Comparison of ENCODE assay signal across 15 cellular contexts in genomic region chr9:23524607-23525155, GRCh38.
DNase-seq lines count a peak whose midpoint lies in the region; ATAC-seq and TF ChIP-seq lines count a peak whose summit lies in the region.
"Had no signal": no experiment of that assay in that cellular context is flagged by ENCODE, and none has a peak within 500 bp of the region (broad histone marks: within the 10 kb centered on the region; RNA-seq: fewer than 3 reads in every experiment).

No MANE protein-coding gene starts in this region.

- no peaks in the 10 kb centered on the region for H3K36me3 Mint-ChIP-seq in GM23338 (ENCODE audit: low read depth)
- no peaks in the 10 kb centered on the region for H3K36me3 Mint-ChIP-seq in neural progenitor cell
- H3K36me3 Mint-ChIP-seq: CD14-positive monocyte; CD4-positive, alpha-beta memory T cell had no signal

- H3K9me3 ChIP-seq in neural progenitor cell (ENCODE audit: low read depth) = no peaks in the 10 kb centered on the region
- H3K9me3 ChIP-seq: BLaER1, HAP-1 had no signal

- H3K27ac ChIP-seq in GM23338 (ENCODE audit: low read depth) (no peak overlapping the region), neural progenitor cell (no peak overlapping the region)
- H3K27ac ChIP-seq: BLaER1 had no signal

- no peaks in the 10 kb centered on the region for H4K20me1 ChIP-seq in GM23338 (replicated peaks; ENCODE audit: insufficient read depth)
- no peaks in the 10 kb centered on the region for H4K20me1 ChIP-seq in neural progenitor cell (ENCODE audit: low read depth)
- H4K20me1 ChIP-seq: BLaER1 had no signal

- peaks cover 4% of the 10 kb centered on the region; the same call in 2 of the 3 replicates for H3K9me3 Mint-ChIP-seq in GM23338
- peaks cover 4% of the 10 kb centered on the region for H3K9me3 Mint-ChIP-seq in neural progenitor cell

- no peak overlapping the region for H3K4me3 ChIP-seq in GM23338
- H3K4me3 ChIP-seq in astrocyte of the cerebellum (ENCODE audit: low read depth, low read length) = no peak overlapping the region
- no peak overlapping the region for H3K4me3 ChIP-seq in neural progenitor cell
- H3K4me3 ChIP-seq: BLaER1, HAP-1 had no signal

- H2AFZ ChIP-seq in GM23338 = peak overlapping the region; percentile 9; the same call in 1 of the 2 replicates
- peak overlapping the region; percentile 80 for H2AFZ ChIP-seq in neural progenitor cell (replicated peaks)

- no peaks in the 10 kb centered on the region for H3K79me2 ChIP-seq in GM23338 (replicated peaks; ENCODE audit: insufficient read depth)
- H3K79me2 ChIP-seq in neural progenitor cell (ENCODE audit: low read depth) = no peaks in the 10 kb centered on the region

- H3K27ac Mint-ChIP-seq in GM23338 (no peak overlapping the region), neural progenitor cell (no peak overlapping the region)
- H3K27ac Mint-ChIP-seq: CD14-positive monocyte; CD4-positive, alpha-beta memory T cell had no signal

- no peak for ATAC-seq in GM23338

- H3K36me3 ChIP-seq in GM23338 (ENCODE audit: insufficient read depth) (no peaks in the 10 kb centered on the region), neural progenitor cell (no peaks in the 10 kb centered on the region)
- H3K36me3 ChIP-seq: BLaER1, HAP-1 had no signal

- no peaks in the 10 kb centered on the region for H3K4me1 Mint-ChIP-seq in GM23338
- H3K4me1 Mint-ChIP-seq in neural progenitor cell = peaks cover 12% of the 10 kb centered on the region
- H3K4me1 Mint-ChIP-seq: CD14-positive monocyte; CD4-positive, alpha-beta memory T cell had no signal

- H3K4me2 ChIP-seq in GM23338 (no peak overlapping the region), neural progenitor cell (no peak overlapping the region)
- H3K4me2 ChIP-seq: BLaER1 had no signal

- H3K27me3 Mint-ChIP-seq in GM23338 (ENCODE audit: insufficient read depth, low read depth, poor library complexity) (no peaks in the 10 kb centered on the region), neural progenitor cell (ENCODE audit: insufficient read depth, low read depth) (no peaks in the 10 kb centered on the region)
- H3K27me3 Mint-ChIP-seq: CD4-positive, alpha-beta memory T cell had no signal

- no peak overlapping the region for H3K9ac ChIP-seq in neural progenitor cell
- H3K9ac ChIP-seq: BLaER1 had no signal

- DNase-seq in GM23338 (ENCODE audit: low spot score) = no peak
- peak; percentile 44 for DNase-seq in astrocyte of the cerebellum (ENCODE audit: low read depth)
- no peak for DNase-seq in neural progenitor cell (ENCODE audit: low spot score)
- DNase-seq in ACHN = no peak
- DNase-seq in LoVo (ENCODE audit: low spot score) = no peak
- DNase-seq in inferior parietal cortex (ENCODE audit: extremely low spot score) = no peak
- DNase-seq in SIG-M5 (lab: John Stamatoyannopoulos, UW) = no peak
- DNase-seq: 8988T; AML-193; CD4-positive, alpha-beta memory T cell; DMS79 treated with DMSO at 0.1 percent for 48 hours; GF-D8 had no signal

- H3F3A ChIP-seq in GM23338 (replicated peaks; ENCODE audit: low read depth) (no peaks in the 10 kb centered on the region), neural progenitor cell (ENCODE audit: low read depth) (no peaks in the 10 kb centered on the region)

- H3K4me3 Mint-ChIP-seq in GM23338 (no peak overlapping the region), neural progenitor cell (no peak overlapping the region)
- H3K4me3 Mint-ChIP-seq: CD14-positive monocyte; CD4-positive, alpha-beta memory T cell had no signal

- TF ChIP-seq CTCF in GM23338 (conservative IDR thresholded peaks at IDR 0.05; ENCODE audit: low read depth in 2 of 2) (no peak), astrocyte of the cerebellum (IDR thresholded peaks at IDR 0.05; ENCODE audit: low read depth, low read length, missing control alignments) (no peak), neural progenitor cell (IDR thresholded peaks at IDR 0.05) (no peak)

- no peaks in the 10 kb centered on the region for H3K27me3 ChIP-seq in GM23338 (ENCODE audit: insufficient read depth)
- H3K27me3 ChIP-seq in neural progenitor cell = no peaks in the 10 kb centered on the region
- H3K27me3 ChIP-seq: BLaER1 had no signal

- no peaks in the 10 kb centered on the region for H3K9me2 ChIP-seq in GM23338 (ENCODE audit: insufficient read depth)

- no peaks in the 10 kb centered on the region for H3K4me1 ChIP-seq in GM23338 (ENCODE audit: insufficient read depth)
- H3K4me1 ChIP-seq in neural progenitor cell = peaks cover 8% of the 10 kb centered on the region
- H3K4me1 ChIP-seq: BLaER1, HAP-1 had no signal

- in situ Hi-C loops in astrocyte of the cerebellum (cut with HindIII; ENCODE audit: low sequenced_read_pairs) = no loop called here
- in situ Hi-C loops in ACHN (cut with HindIII; ENCODE audit: low pct_ligation_motif_present, low pct_unique_long_range_greater_than_20kb, low sequenced_read_pairs) = no loop called here

TF ChIP-seq in GM23338, 12 proteins besides CTCF, POLR2A, EP300 and RAD21 (continues in another document):
- TF ChIP-seq NANOG (IDR thresholded peaks at IDR 0.05; ENCODE audit: borderline replicate concordance) = no peak
- TF ChIP-seq CREB1 (CRISPR knock-in tag; IDR thresholded peaks at IDR 0.05; ENCODE audit: low read depth) = no peak
- no peak for TF ChIP-seq EZH2 (IDR thresholded peaks at IDR 0.05; ENCODE audit: low read depth, unreplicated experiment)
- no peak for TF ChIP-seq ZNF331 (CRISPR knock-in tag; IDR thresholded peaks at IDR 0.05; ENCODE audit: low read depth)
- TF ChIP-seq, protein P1, sequence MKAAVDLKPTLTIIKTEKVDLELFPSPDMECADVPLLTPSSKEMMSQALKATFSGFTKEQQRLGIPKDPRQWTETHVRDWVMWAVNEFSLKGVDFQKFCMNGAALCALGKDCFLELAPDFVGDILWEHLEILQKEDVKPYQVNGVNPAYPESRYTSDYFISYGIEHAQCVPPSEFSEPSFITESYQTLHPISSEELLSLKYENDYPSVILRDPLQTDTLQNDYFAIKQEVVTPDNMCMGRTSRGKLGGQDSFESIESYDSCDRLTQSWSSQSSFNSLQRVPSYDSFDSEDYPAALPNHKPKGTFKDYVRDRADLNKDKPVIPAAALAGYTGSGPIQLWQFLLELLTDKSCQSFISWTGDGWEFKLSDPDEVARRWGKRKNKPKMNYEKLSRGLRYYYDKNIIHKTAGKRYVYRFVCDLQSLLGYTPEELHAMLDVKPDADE (IDR thresholded peaks at IDR 0.05) = no peak
- TF ChIP-seq EZH2phosphoT487 (IDR thresholded peaks at IDR 0.05; ENCODE audit: unreplicated experiment) = no peak
- TF ChIP-seq POLR2AphosphoS5 (IDR thresholded peaks at IDR 0.05; ENCODE audit: low read depth) = no peak
- TF ChIP-seq, protein P2, sequence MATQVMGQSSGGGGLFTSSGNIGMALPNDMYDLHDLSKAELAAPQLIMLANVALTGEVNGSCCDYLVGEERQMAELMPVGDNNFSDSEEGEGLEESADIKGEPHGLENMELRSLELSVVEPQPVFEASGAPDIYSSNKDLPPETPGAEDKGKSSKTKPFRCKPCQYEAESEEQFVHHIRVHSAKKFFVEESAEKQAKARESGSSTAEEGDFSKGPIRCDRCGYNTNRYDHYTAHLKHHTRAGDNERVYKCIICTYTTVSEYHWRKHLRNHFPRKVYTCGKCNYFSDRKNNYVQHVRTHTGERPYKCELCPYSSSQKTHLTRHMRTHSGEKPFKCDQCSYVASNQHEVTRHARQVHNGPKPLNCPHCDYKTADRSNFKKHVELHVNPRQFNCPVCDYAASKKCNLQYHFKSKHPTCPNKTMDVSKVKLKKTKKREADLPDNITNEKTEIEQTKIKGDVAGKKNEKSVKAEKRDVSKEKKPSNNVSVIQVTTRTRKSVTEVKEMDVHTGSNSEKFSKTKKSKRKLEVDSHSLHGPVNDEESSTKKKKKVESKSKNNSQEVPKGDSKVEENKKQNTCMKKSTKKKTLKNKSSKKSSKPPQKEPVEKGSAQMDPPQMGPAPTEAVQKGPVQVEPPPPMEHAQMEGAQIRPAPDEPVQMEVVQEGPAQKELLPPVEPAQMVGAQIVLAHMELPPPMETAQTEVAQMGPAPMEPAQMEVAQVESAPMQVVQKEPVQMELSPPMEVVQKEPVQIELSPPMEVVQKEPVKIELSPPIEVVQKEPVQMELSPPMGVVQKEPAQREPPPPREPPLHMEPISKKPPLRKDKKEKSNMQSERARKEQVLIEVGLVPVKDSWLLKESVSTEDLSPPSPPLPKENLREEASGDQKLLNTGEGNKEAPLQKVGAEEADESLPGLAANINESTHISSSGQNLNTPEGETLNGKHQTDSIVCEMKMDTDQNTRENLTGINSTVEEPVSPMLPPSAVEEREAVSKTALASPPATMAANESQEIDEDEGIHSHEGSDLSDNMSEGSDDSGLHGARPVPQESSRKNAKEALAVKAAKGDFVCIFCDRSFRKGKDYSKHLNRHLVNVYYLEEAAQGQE (IDR thresholded peaks at IDR 0.05; ENCODE audit: unreplicated experiment) = no peak
- no peak for TF ChIP-seq STAT1 (IDR thresholded peaks at IDR 0.05; ENCODE audit: unreplicated experiment)
- no peak for TF ChIP-seq ZNF114 (CRISPR knock-in tag; IDR thresholded peaks at IDR 0.05)
